ENCODE assay signal across 28 cellular contexts in the genomic region with DNA sequence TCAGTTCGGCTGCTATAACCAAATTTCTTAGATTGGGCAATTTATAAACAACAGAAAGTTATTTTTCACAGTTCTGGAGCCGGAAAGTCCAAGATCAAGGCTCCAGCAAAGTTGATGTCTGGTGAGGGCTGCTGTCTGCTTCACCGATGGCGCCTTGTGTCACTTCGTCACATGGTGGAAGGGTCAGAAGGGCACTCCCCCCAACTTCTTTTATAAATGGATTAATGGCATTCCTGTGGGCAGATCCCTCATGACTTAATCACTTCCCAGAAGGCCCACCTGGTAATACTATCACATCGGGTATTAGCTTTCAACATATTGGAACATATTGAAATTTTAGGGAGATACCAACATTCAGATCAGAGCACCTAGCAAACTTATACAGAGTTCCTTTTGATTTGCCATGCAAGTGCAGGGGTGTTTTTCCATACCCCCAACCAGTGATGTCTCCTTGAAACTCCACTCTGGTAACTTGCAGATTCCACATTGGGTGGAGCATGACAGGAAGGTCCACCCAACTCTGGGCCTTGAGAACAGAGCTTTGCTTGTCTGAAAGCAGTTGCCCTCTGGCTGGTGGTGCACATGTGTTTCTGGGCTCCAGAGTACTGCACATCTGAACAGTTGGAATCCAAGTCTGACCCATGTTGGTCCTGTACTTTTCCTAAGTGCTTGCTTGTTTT.
"Had no signal": no experiment of that assay in that cellular context is flagged by ENCODE, and none has a peak within 500 bp of the region (broad histone marks: within the 10 kb centered on the region; RNA-seq: fewer than 3 reads in every experiment).

No MANE protein-coding gene starts in this region.

- ATAC-seq: activated T-cell treated with anti-CD3 and anti-CD28 coated beads, Interleukin-2, amount 50 U/mL, for 4 hours; Panc1; T-helper 17 cell had no signal

- H3K27ac ChIP-seq: adrenal gland, RWPE1, SJSA1 had no signal

- H3K27me3 ChIP-seq: adrenal gland, SJSA1 had no signal

- H3K4me1 ChIP-seq: adrenal gland, SJSA1 had no signal

- FAIRE-seq: TTC549 had no signal

- H3K36me3 ChIP-seq: adrenal gland, SJSA1 had no signal

- H3K9me3 ChIP-seq: adrenal gland, SJSA1 had no signal

- H3K4me3 ChIP-seq: adrenal gland, SJSA1 had no signal

- DNase-seq: activated B cell treated with CpG ODN at 0.5 μM for 24 hours; activated CD4-positive, alpha-beta memory T cell treated with anti-CD3 and anti-CD28 coated beads for 36 hours; activated CD4-positive, alpha-beta T cell treated with anti-CD3 and anti-CD28 coated beads, Interleukin-2, amount 10 ng/mL, durations not matched to agents 7 days and 5 days; activated CD8-positive, alpha-beta memory T cell treated with anti-CD3 and anti-CD28 coated beads for 24 hours; activated gamma-delta T cell treated with Interleukin-2 at 50 U/mL for 16 hours; activated naive CD4-positive, alpha-beta T cell treated with anti-CD3 and anti-CD28 coated beads, Interleukin-2, amount 50 U/mL, for 16 hours; activated naive CD8-positive, alpha-beta T cell treated with anti-CD3 and anti-CD28 coated beads, Interleukin-2, amount 10 ng/mL, durations not matched to agents 7 days and 5 days; activated T-cell treated with anti-CD3 and anti-CD28 coated beads, Interleukin-2, amount 50 U/mL, for 4 hours; adrenal gland; anterior cingulate cortex; KG1; NCI-H1048; NCI-H1417; NCI-H1930; NCI-H2171; NCI-H2227 treated with DMSO at 0.1 percent for 48 hours; NCI-H446 treated with DMSO at 0.1 percent for 48 hours; NCI-H524 treated with DMSO at 0.1 percent for 48 hours; NCI-H774; NK-92 treated with Interleukin-12 subunit alpha and Interleukin-12 subunit beta, amount 100 ng/mL, for 24 hours; OCI-M1; Right ventricle myocardium superior; T-helper 17 cell; T-helper 9 cell had no signal
